9 cellular contexts compared by ENCODE assay signal in genomic region chr13:110012102-110012739, GRCh38.
DNase-seq lines count a peak whose midpoint lies in the region; ATAC-seq lines count a peak whose summit lies in the region.
"Had no signal": no experiment of that assay in that cellular context is flagged by ENCODE, and none has a peak within 500 bp of the region (broad histone marks: within the 10 kb centered on the region; RNA-seq: fewer than 3 reads in every experiment).

No MANE protein-coding gene starts in this region.

- in situ Hi-C loops in SK-MEL-5 (cut with HindIII; ENCODE audit: low pct_unique_long_range_greater_than_20kb, low sequenced_read_pairs) = no loop called here

- peak; percentile 56 for ATAC-seq in GM19463 (IDR thresholded peaks at IDR 0.05; ENCODE audit: unreplicated experiment)
- no peak for ATAC-seq in HG02588 (IDR thresholded peaks at IDR 0.05; ENCODE audit: unreplicated experiment)

- peak; percentile 32 for DNase-seq in SK-MEL-5 (ENCODE audit: low read depth, low spot score)
- peak; percentile 87 for DNase-seq in fibroblast of the conjunctiva (ENCODE audit: low read depth)
- DNase-seq in smooth muscle cell of the brain vasculature (ENCODE audit: low read depth, low spot score) = peak; percentile 70
- DNase-seq in occipital lobe (lab: John Stamatoyannopoulos, UW) = no peak
- no peak for DNase-seq in CD1c-positive myeloid dendritic cell (ENCODE audit: extremely low spot score)
- DNase-seq: cortex of kidney, MV-4-11 had no signal

Comparison
In these comparisons a context has a peak if more than half of its experiments do, and no peak if none do; other contexts are left out.
1. DNase-seq: peak in SK-MEL-5 (single experiment), fibroblast of the conjunctiva (single experiment) and smooth muscle cell of the brain vasculature (single experiment); none in occipital lobe (single experiment) and CD1c-positive myeloid dendritic cell (single experiment).